22 cellular contexts compared by ENCODE assay signal in the genomic region with DNA sequence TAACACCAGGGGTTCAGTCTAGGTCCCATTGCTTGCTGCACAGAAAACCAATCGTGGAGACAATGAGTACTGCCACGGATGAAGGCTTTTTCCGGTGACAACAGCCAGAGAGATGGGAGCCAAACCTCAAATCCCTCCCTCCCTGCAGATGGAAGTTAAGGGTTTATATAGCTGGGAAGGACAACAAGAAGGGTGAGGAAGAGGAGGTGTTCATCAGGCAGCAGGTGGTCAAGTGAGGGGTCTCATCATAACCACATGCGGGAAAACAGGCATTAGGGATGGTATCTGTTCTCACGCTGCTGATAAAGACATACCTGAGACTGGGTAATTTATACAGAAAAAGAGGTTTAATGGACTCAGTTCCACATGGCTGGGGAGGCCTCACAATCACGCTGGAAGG.
DNase-seq lines count a peak whose midpoint lies in the region; ATAC-seq, FAIRE-seq and TF ChIP-seq lines count a peak whose summit lies in the region.
"Had no signal": no experiment of that assay in that cellular context is flagged by ENCODE, and none has a peak within 500 bp of the region (broad histone marks: within the 10 kb centered on the region; RNA-seq: fewer than 3 reads in every experiment).

No MANE protein-coding gene starts in this region.

- no peaks in the 10 kb centered on the region for H3K4me1 ChIP-seq in HepG2 (ENCODE audit: insufficient read depth, low read length)
- H3K4me1 ChIP-seq in right lobe of liver, result no peaks in the 10 kb centered on the region
- H3K4me1 ChIP-seq in osteoblast (ENCODE audit: insufficient read depth, low read length), result peaks cover 8% of the 10 kb centered on the region
- H3K4me1 ChIP-seq: A549, Caco-2 had no signal

- no TSS peak for BruUV-seq in HepG2 (replicated peaks; lab: Mats Ljungman, UMichigan)

- no peaks in the 10 kb centered on the region for H4K20me1 ChIP-seq in HepG2 (ENCODE audit: insufficient read depth, low read length)
- H4K20me1 ChIP-seq in osteoblast (ENCODE audit: insufficient read depth, low read length), result no peaks in the 10 kb centered on the region
- H4K20me1 ChIP-seq: BLaER1 treated with 17β-estradiol and CSF1 and Interleukin-3, amounts not matched to agents 10 nM and 100 nM had no signal

- H3K4me1 Mint-ChIP-seq in T-helper 17 cell, result peaks cover 12% of the 10 kb centered on the region
- peaks cover 1% of the 10 kb centered on the region for H3K4me1 Mint-ChIP-seq in progenitor cell of endocrine pancreas (ENCODE audit: low read depth)
- H3K4me1 Mint-ChIP-seq: B cell had no signal

- intact Hi-C loops in HepG2 (cut with micrococcal nuclease; ENCODE audit: unreplicated experiment), result no loop called here
- intact Hi-C loops in right lobe of liver (cut with DNase I), result loop anchor here in 1 of 2 donors (10.0 kb wide), 2 partner anchors 99 to 209 kb away; no protein-coding TSS in a partner anchor

- no peaks in the 10 kb centered on the region for H3K9me3 ChIP-seq in HepG2 (ENCODE audit: low read length)
- no peaks in the 10 kb centered on the region for H3K9me3 ChIP-seq in right lobe of liver
- H3K9me3 ChIP-seq in T-helper 17 cell (ENCODE audit: control insufficient read depth, low read length, poor library complexity, severe bottlenecking), result no peaks in the 10 kb centered on the region
- no peaks in the 10 kb centered on the region for H3K9me3 ChIP-seq in osteoblast (ENCODE audit: low read depth, low read length)
- H3K9me3 ChIP-seq: A549, Caco-2 had no signal

- H2AFZ ChIP-seq in HepG2 (ENCODE audit: low read length), result no peak overlapping the region
- H2AFZ ChIP-seq in osteoblast (ENCODE audit: low read length), result no peak overlapping the region

- peaks cover 8% of the 10 kb centered on the region for H3K36me3 Mint-ChIP-seq in T-helper 17 cell (ENCODE audit: low read depth)
- H3K36me3 Mint-ChIP-seq in progenitor cell of endocrine pancreas (ENCODE audit: insufficient read depth), result no peaks in the 10 kb centered on the region
- H3K36me3 Mint-ChIP-seq: CD8-positive, alpha-beta T cell had no signal

- peaks cover 0 to 8% of the 10 kb centered on the region in 2 experiments; a peak in 1 of 5 replicates for H3K27me3 ChIP-seq in HepG2 (ENCODE audit: control insufficient read depth in 1 of 2, insufficient read depth in 2 of 2, low read length in 2 of 2)
- H3K27me3 ChIP-seq in right lobe of liver, result no peaks in the 10 kb centered on the region
- no peaks in the 10 kb centered on the region for H3K27me3 ChIP-seq in osteoblast (ENCODE audit: insufficient read depth, low read length)
- H3K27me3 ChIP-seq: BLaER1 treated with 17β-estradiol and CSF1 and Interleukin-3, amounts not matched to agents 10 nM and 100 nM had no signal

- ATAC-seq in HepG2, result no peak
- no peak for ATAC-seq in right lobe of liver
- ATAC-seq in T-helper 17 cell, result no peak
- ATAC-seq: A549; CD8-positive, alpha-beta T cell had no signal

- DNase-seq in HepG2 (ENCODE audit: low spot score) (no peak), right lobe of liver (no peak), T-helper 17 cell (no peak), osteoblast (ENCODE audit: insufficient read length, low spot score, missing footprints) (peak; percentile 54), GM19238 (ENCODE audit: insufficient read length, low spot score) (no peak), occipital lobe (lab: John Stamatoyannopoulos, UW) (no peak), progenitor cell of endocrine pancreas (ENCODE audit: low spot score, unreplicated experiment) (no peak)
- DNase-seq: AML-193; Caco-2; Calu3; CD4-positive, alpha-beta T cell; CD8-positive, alpha-beta T cell; DMS79 treated with DMSO at 0.1 percent for 48 hours; GF-D8 had no signal

- TF ChIP-seq EP300 in HepG2 (IDR thresholded peaks at IDR 0.05; ENCODE audit: low read depth in 2 of 2, low read length in 2 of 2) (no peak), HepG2 (CRISPR knock-in tag; IDR thresholded peaks at IDR 0.05; ENCODE audit: borderline replicate concordance) (no peak)

- H3K36me3 ChIP-seq in HepG2 (replicated peaks in 1 of 2; ENCODE audit: control insufficient read depth in 1 of 2, insufficient read depth in 2 of 2, low read length in 2 of 2) (no peaks in the 10 kb centered on the region), right lobe of liver (no peaks in the 10 kb centered on the region), osteoblast (ENCODE audit: insufficient read depth, low read length) (no peaks in the 10 kb centered on the region)
- H3K36me3 ChIP-seq: BLaER1 treated with 17β-estradiol and CSF1 and Interleukin-3, amounts not matched to agents 10 nM and 100 nM had no signal

- no peak overlapping the region for H3K9ac ChIP-seq in HepG2 (ENCODE audit: insufficient read depth, low read depth, low read length)
- H3K9ac ChIP-seq: BLaER1 treated with 17β-estradiol and CSF1 and Interleukin-3, amounts not matched to agents 10 nM and 100 nM had no signal

- CTCF ChIA-PET in HepG2 (lab: Yijun Ruan, JAX; ENCODE audit: low intra/inter-chr PET ratio, low total read pairs), result interaction anchor here (1.3 kb wide), 1 partner anchor 96 kb away, joined by 4 read pairs; no protein-coding TSS in a partner anchor

- H3K27ac Mint-ChIP-seq in T-helper 17 cell (no peak overlapping the region), progenitor cell of endocrine pancreas (no peak overlapping the region)
- H3K27ac Mint-ChIP-seq: B cell; CD4-positive, alpha-beta T cell; CD8-positive, alpha-beta T cell had no signal

- H3K27me3 Mint-ChIP-seq in T-helper 17 cell (peaks cover 50% of the 10 kb centered on the region), progenitor cell of endocrine pancreas (peaks cover 10% of the 10 kb centered on the region)

- H3K27ac ChIP-seq in HepG2 (ENCODE audit: extremely low read length, insufficient read depth, low read length) (no peak overlapping the region), right lobe of liver (no peak overlapping the region), osteoblast (ENCODE audit: low read depth, low read length) (no peak overlapping the region)
- H3K27ac ChIP-seq: 22Rv1; A549; BLaER1 treated with 17β-estradiol and CSF1 and Interleukin-3, amounts not matched to agents 10 nM and 100 nM; C4-2B had no signal

- 38% methylated on average over 6 of the region's 6 CpGs for WGBS in HepG2 (ENCODE audit: low lambda C conversion rate)
- 91% methylated on average over 4 of the region's 6 CpGs for WGBS in right lobe of liver (ENCODE audit: insufficient coverage, low coverage, low lambda C conversion rate, missing lambda C conversion rate)

- TF ChIP-seq RAD21 in HepG2 (CRISPR knock-in tag; IDR thresholded peaks at IDR 0.05), result no peak

- peaks cover 6% of the 10 kb centered on the region for H3K9me3 Mint-ChIP-seq in progenitor cell of endocrine pancreas (ENCODE audit: low read depth)
- H3K9me3 Mint-ChIP-seq: CD4-positive, alpha-beta T cell; CD8-positive, alpha-beta T cell had no signal

- FAIRE-seq in HepG2 (lab: Jason Lieb, UNC), result no peak
- FAIRE-seq: A549, D721Med, G401.6, GM12891 had no signal

- POLR2A ChIA-PET in HepG2 (lab: Yijun Ruan, JAX), result no interaction called here

- H3K4me3 ChIP-seq in HepG2 (replicated peaks in 1 of 3; ENCODE audit: insufficient read depth in 1 of 3, low read depth in 2 of 3, low read length in 3 of 3) (no peak overlapping the region), right lobe of liver (no peak overlapping the region), osteoblast (ENCODE audit: insufficient read depth, low read length) (no peak overlapping the region)
- H3K4me3 ChIP-seq: A549; BLaER1 treated with 17β-estradiol and CSF1 and Interleukin-3, amounts not matched to agents 10 nM and 100 nM had no signal

- no peak for TF ChIP-seq CTCF in HepG2 (CRISPR knock-in tag; IDR thresholded peaks at IDR 0.05)
- no peak for TF ChIP-seq CTCF in right lobe of liver (IDR thresholded peaks at IDR 0.05)
- TF ChIP-seq CTCF in osteoblast (IDR thresholded peaks at IDR 0.05; ENCODE audit: extremely low read depth, low read depth, low read length), result no peak
- no peak for TF ChIP-seq CTCF in progenitor cell of endocrine pancreas (IDR thresholded peaks at IDR 0.05; ENCODE audit: unreplicated experiment)

- H3K4me3 Mint-ChIP-seq in T-helper 17 cell, result peak overlapping the region; percentile 8
- H3K4me3 Mint-ChIP-seq in progenitor cell of endocrine pancreas (ENCODE audit: low read depth), result no peak overlapping the region
- H3K4me3 Mint-ChIP-seq: B cell; CD4-positive, alpha-beta T cell; CD8-positive, alpha-beta T cell had no signal

- H3K4me2 ChIP-seq in HepG2 (ENCODE audit: low read depth, low read length) (no peak overlapping the region), osteoblast (ENCODE audit: insufficient read depth, low read length) (no peak overlapping the region)
- H3K4me2 ChIP-seq: A549; BLaER1 treated with 17β-estradiol and CSF1 and Interleukin-3, amounts not matched to agents 10 nM and 100 nM had no signal

- H3K79me2 ChIP-seq in HepG2 (ENCODE audit: insufficient read depth, low read length) (no peaks in the 10 kb centered on the region), osteoblast (ENCODE audit: insufficient read depth, low read length) (no peaks in the 10 kb centered on the region)

- in situ Hi-C loops in HepG2 (cut with HindIII; ENCODE audit: extremely low pct_ligation_motif_present, low pct_unique_long_range_greater_than_20kb), result loop anchor here (10.0 kb wide), 1 partner anchor 209 kb away; no protein-coding TSS in a partner anchor

- TF ChIP-seq POLR2A in HepG2 (IDR thresholded peaks at IDR 0.05; ENCODE audit: insufficient read depth in 1 of 2, low read depth in 2 of 2, low read length in 2 of 2), result no peak
- no peak for TF ChIP-seq POLR2A in right lobe of liver (IDR thresholded peaks at IDR 0.05)

TF ChIP-seq in HepG2, 621 proteins besides CTCF, POLR2A, EP300 and RAD21 (continues in another document):
- TF ChIP-seq, protein P1, sequence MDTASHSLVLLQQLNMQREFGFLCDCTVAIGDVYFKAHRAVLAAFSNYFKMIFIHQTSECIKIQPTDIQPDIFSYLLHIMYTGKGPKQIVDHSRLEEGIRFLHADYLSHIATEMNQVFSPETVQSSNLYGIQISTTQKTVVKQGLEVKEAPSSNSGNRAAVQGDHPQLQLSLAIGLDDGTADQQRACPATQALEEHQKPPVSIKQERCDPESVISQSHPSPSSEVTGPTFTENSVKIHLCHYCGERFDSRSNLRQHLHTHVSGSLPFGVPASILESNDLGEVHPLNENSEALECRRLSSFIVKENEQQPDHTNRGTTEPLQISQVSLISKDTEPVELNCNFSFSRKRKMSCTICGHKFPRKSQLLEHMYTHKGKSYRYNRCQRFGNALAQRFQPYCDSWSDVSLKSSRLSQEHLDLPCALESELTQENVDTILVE (CRISPR knock-in tag; IDR thresholded peaks at IDR 0.05), result no peak
